1 cellular context compared by ENCODE assay signal in genomic region chr2:72157871-72158771, GRCh38.
TF ChIP-seq lines count a peak whose summit lies in the region.

No MANE protein-coding gene starts in this region.

TF ChIP-seq in SK-N-SH, 30 proteins besides CTCF, POLR2A, EP300 and RAD21 (continued from another document):
- TF ChIP-seq, protein P1, sequence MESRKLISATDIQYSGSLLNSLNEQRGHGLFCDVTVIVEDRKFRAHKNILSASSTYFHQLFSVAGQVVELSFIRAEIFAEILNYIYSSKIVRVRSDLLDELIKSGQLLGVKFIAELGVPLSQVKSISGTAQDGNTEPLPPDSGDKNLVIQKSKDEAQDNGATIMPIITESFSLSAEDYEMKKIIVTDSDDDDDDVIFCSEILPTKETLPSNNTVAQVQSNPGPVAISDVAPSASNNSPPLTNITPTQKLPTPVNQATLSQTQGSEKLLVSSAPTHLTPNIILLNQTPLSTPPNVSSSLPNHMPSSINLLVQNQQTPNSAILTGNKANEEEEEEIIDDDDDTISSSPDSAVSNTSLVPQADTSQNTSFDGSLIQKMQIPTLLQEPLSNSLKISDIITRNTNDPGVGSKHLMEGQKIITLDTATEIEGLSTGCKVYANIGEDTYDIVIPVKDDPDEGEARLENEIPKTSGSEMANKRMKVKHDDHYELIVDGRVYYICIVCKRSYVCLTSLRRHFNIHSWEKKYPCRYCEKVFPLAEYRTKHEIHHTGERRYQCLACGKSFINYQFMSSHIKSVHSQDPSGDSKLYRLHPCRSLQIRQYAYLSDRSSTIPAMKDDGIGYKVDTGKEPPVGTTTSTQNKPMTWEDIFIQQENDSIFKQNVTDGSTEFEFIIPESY (IDR thresholded peaks at IDR 0.05; ENCODE audit: borderline replicate concordance, low read depth): no peak
- TF ChIP-seq ELF1 (IDR thresholded peaks at IDR 0.05) (no peak), RCOR1 (IDR thresholded peaks at IDR 0.05; ENCODE audit: low read length) (no peak), GABPA (IDR thresholded peaks at IDR 0.05; ENCODE audit: low read depth) (no peak)
- TF ChIP-seq, protein P2, sequence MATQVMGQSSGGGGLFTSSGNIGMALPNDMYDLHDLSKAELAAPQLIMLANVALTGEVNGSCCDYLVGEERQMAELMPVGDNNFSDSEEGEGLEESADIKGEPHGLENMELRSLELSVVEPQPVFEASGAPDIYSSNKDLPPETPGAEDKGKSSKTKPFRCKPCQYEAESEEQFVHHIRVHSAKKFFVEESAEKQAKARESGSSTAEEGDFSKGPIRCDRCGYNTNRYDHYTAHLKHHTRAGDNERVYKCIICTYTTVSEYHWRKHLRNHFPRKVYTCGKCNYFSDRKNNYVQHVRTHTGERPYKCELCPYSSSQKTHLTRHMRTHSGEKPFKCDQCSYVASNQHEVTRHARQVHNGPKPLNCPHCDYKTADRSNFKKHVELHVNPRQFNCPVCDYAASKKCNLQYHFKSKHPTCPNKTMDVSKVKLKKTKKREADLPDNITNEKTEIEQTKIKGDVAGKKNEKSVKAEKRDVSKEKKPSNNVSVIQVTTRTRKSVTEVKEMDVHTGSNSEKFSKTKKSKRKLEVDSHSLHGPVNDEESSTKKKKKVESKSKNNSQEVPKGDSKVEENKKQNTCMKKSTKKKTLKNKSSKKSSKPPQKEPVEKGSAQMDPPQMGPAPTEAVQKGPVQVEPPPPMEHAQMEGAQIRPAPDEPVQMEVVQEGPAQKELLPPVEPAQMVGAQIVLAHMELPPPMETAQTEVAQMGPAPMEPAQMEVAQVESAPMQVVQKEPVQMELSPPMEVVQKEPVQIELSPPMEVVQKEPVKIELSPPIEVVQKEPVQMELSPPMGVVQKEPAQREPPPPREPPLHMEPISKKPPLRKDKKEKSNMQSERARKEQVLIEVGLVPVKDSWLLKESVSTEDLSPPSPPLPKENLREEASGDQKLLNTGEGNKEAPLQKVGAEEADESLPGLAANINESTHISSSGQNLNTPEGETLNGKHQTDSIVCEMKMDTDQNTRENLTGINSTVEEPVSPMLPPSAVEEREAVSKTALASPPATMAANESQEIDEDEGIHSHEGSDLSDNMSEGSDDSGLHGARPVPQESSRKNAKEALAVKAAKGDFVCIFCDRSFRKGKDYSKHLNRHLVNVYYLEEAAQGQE (IDR thresholded peaks at IDR 0.05; ENCODE audit: low read depth, low read length): no peak
